Comparison of ENCODE assay signal across 8 cellular contexts in genomic region chr18:48952287-48953095, GRCh38. TPM values are rescaled to one million over a fixed set of nuclear protein-coding genes. Genes with fewer than 3 reads are reported as not detected.
DNase-seq lines count a peak whose midpoint lies in the region; ATAC-seq and TF ChIP-seq lines count a peak whose summit lies in the region.

No MANE protein-coding gene starts in this region.

- DNase-seq in CD8-positive, alpha-beta T cell = peak in 6 of 7 experiments; percentile 30 to 73 (median 57)
- DNase-seq in NOMO-1 treated with DMSO at 0.1 percent for 48 hours (lab: John Stamatoyannopoulos, UW; ENCODE audit: unreplicated experiment) (peak; percentile 70), fibroblast of mammary gland (ENCODE audit: low read depth) (peak; percentile 76), ureter (ENCODE audit: low spot score) (peak; percentile 81)
- DNase-seq in activated T-helper 2 cell treated with anti-CD3 and anti-CD28 coated beads, Interferon-gamma antibody, Interleukin-2, Interleukin-4, amounts not matched to agents 10 μg/mL and 5 μg/mL and 100 μg/mL, durations not matched to agents 14 hours and 24 hours and 36 hours (ENCODE audit: low spot score) = peak; percentile 46
- peak in 6 of 9 donors; percentile 49 to 64 (median 59) for DNase-seq in naive thymus-derived CD4-positive, alpha-beta T cell

- no peaks in the 10 kb centered on the region for H3K9me3 ChIP-seq in CD8-positive, alpha-beta T cell (ENCODE audit: low read length)
- no peaks in the 10 kb centered on the region for H3K9me3 ChIP-seq in naive thymus-derived CD4-positive, alpha-beta T cell (ENCODE audit: control insufficient read depth in 2 of 3, low read length in 3 of 3)

- H3K27ac ChIP-seq in CD8-positive, alpha-beta T cell (ENCODE audit: low read depth, low read length) = peak overlapping the region; percentile 82
- H3K27ac ChIP-seq in naive thymus-derived CD4-positive, alpha-beta T cell (ENCODE audit: low read depth, low read length) = peak overlapping the region; percentile 76

- intact Hi-C loops in CD8-positive, alpha-beta T cell (cut with DNase I, micrococcal nuclease) = loop anchor here (1.0 to 10.0 kb wide), 9 partner anchors 14 to 1335 kb away; partner anchors contain the start of genes ACAA2 (in 1 of the 2) and CXXC1 (in 1 of the 2)
- intact Hi-C loops in activated T-helper 2 cell treated with anti-CD3 and anti-CD28 coated beads, Interferon-gamma antibody, Interleukin-2, Interleukin-4, amounts not matched to agents 10 μg/mL and 5 μg/mL and 100 μg/mL, durations not matched to agents 14 hours and 24 hours and 36 hours (cut with micrococcal nuclease) = loop anchor here (2.0 to 5.0 kb wide), 4 partner anchors 152 to 860 kb away; partner anchors contain the start of gene ACAA2
- intact Hi-C loops in naive thymus-derived CD4-positive, alpha-beta T cell (cut with micrococcal nuclease) = loop anchor here (1.0 to 5.0 kb wide), 9 partner anchors 24 to 1335 kb away; partner anchors contain the start of genes C18orf32 (in 1 of the 2), CXXC1 (in 1 of the 2) and SMAD2 (in 1 of the 2)

- H3K4me3 Mint-ChIP-seq in CD8-positive, alpha-beta T cell = peak overlapping the region; percentile 94
- H3K4me3 Mint-ChIP-seq in activated T-helper 2 cell treated with anti-CD3 and anti-CD28 coated beads, Interferon-gamma antibody, Interleukin-2, Interleukin-4, amounts not matched to agents 10 μg/mL and 5 μg/mL and 100 μg/mL, durations not matched to agents 14 hours and 24 hours and 36 hours (ENCODE audit: low read depth) = peak overlapping the region; percentile 86
- H3K4me3 Mint-ChIP-seq in naive thymus-derived CD4-positive, alpha-beta T cell = peak overlapping the region; percentile 80 to 97 (median 90)

- no peaks in the 10 kb centered on the region for H3K9me3 Mint-ChIP-seq in CD8-positive, alpha-beta T cell
- no peaks in the 10 kb centered on the region for H3K9me3 Mint-ChIP-seq in activated T-helper 2 cell treated with anti-CD3 and anti-CD28 coated beads, Interferon-gamma antibody, Interleukin-2, Interleukin-4, amounts not matched to agents 10 μg/mL and 5 μg/mL and 100 μg/mL, durations not matched to agents 14 hours and 24 hours and 36 hours
- H3K9me3 Mint-ChIP-seq in naive thymus-derived CD4-positive, alpha-beta T cell = peaks cover 0 to 4% (median 0%) of the 10 kb centered on the region in 11 donors

- peak overlapping the region; percentile 77 for H3K4me3 ChIP-seq in CD8-positive, alpha-beta T cell (ENCODE audit: low read depth, low read length)
- H3K4me3 ChIP-seq in fibroblast of mammary gland (ENCODE audit: control insufficient read depth, low read depth, low read length) = peak overlapping the region; percentile 57
- H3K4me3 ChIP-seq in naive thymus-derived CD4-positive, alpha-beta T cell (ENCODE audit: low read length) = peak overlapping the region; percentile 69

- POLR2A ChIA-PET in CD8-positive, alpha-beta T cell (lab: Charles Lee) = interaction anchor here (0.6 to 3.7 kb wide), 8 partner anchors 11 to 536 kb away, joined by 3 to 26 read pairs (median 6); no protein-coding TSS in a partner anchor
- POLR2A ChIA-PET in naive thymus-derived CD4-positive, alpha-beta T cell (lab: Charles Lee) = interaction anchor here (0.6 to 3.6 kb wide), 20 partner anchors 11 to 1329 kb away, joined by 3 to 41 read pairs (median 4); no protein-coding TSS in a partner anchor

- peaks cover 15% of the 10 kb centered on the region for H3K4me1 ChIP-seq in CD8-positive, alpha-beta T cell (ENCODE audit: insufficient read depth, low read length)
- H3K4me1 ChIP-seq in naive thymus-derived CD4-positive, alpha-beta T cell (ENCODE audit: control insufficient read depth in 2 of 2, insufficient read depth in 2 of 2, low read length in 2 of 2) = peaks cover 18 to 30% of the 10 kb centered on the region in 2 donors

- TF ChIP-seq CTCF in CD8-positive, alpha-beta T cell (IDR thresholded peaks at IDR 0.05) = no peak
- no peak for TF ChIP-seq CTCF in fibroblast of mammary gland (conservative IDR thresholded peaks at IDR 0.05; ENCODE audit: control insufficient read depth, insufficient read depth, low read depth, low read length)

- peaks cover 23% of the 10 kb centered on the region for H3K36me3 Mint-ChIP-seq in CD8-positive, alpha-beta T cell
- H3K36me3 Mint-ChIP-seq in activated T-helper 2 cell treated with anti-CD3 and anti-CD28 coated beads, Interferon-gamma antibody, Interleukin-2, Interleukin-4, amounts not matched to agents 10 μg/mL and 5 μg/mL and 100 μg/mL, durations not matched to agents 14 hours and 24 hours and 36 hours (ENCODE audit: low read depth) = peaks cover 20% of the 10 kb centered on the region
- H3K36me3 Mint-ChIP-seq in naive thymus-derived CD4-positive, alpha-beta T cell = peaks cover 0 to 22% (median 0%) of the 10 kb centered on the region in 5 donors

- ATAC-seq in CD8-positive, alpha-beta T cell = peak; percentile 27
- ATAC-seq in GM19328 (IDR thresholded peaks at IDR 0.05; ENCODE audit: unreplicated experiment) (peak; percentile 32), HG03439 (IDR thresholded peaks at IDR 0.05; ENCODE audit: unreplicated experiment) (peak; percentile 33)
- peak; percentile 43 for ATAC-seq in naive thymus-derived CD4-positive, alpha-beta T cell

- peak overlapping the region; percentile 97 for H3K27ac Mint-ChIP-seq in CD8-positive, alpha-beta T cell
- H3K27ac Mint-ChIP-seq in activated T-helper 2 cell treated with anti-CD3 and anti-CD28 coated beads, Interferon-gamma antibody, Interleukin-2, Interleukin-4, amounts not matched to agents 10 μg/mL and 5 μg/mL and 100 μg/mL, durations not matched to agents 14 hours and 24 hours and 36 hours = peak overlapping the region; percentile 94
- H3K27ac Mint-ChIP-seq in naive thymus-derived CD4-positive, alpha-beta T cell = peak overlapping the region; percentile 87 to 99 (median 96)

- CTCF ChIA-PET in CD8-positive, alpha-beta T cell (lab: Charles Lee) = interaction anchor here (0.6 to 3.1 kb wide), 13 partner anchors 11 to 239 kb away, joined by 3 to 16 read pairs (median 3); no protein-coding TSS in a partner anchor
- CTCF ChIA-PET in naive thymus-derived CD4-positive, alpha-beta T cell (lab: Charles Lee) = interaction anchor here (0.6 to 1.0 kb wide), 3 partner anchors 11 to 524 kb away, joined by 3 to 4 read pairs (median 3); no protein-coding TSS in a partner anchor

- H3K27me3 Mint-ChIP-seq in CD8-positive, alpha-beta T cell (ENCODE audit: low read depth) = peaks cover 3% of the 10 kb centered on the region
- peaks cover 10% of the 10 kb centered on the region for H3K27me3 Mint-ChIP-seq in activated T-helper 2 cell treated with anti-CD3 and anti-CD28 coated beads, Interferon-gamma antibody, Interleukin-2, Interleukin-4, amounts not matched to agents 10 μg/mL and 5 μg/mL and 100 μg/mL, durations not matched to agents 14 hours and 24 hours and 36 hours (ENCODE audit: low read depth)
- H3K27me3 Mint-ChIP-seq in naive thymus-derived CD4-positive, alpha-beta T cell = peaks cover 0 to 15% (median 0%) of the 10 kb centered on the region in 5 donors

- no peaks in the 10 kb centered on the region for H3K36me3 ChIP-seq in CD8-positive, alpha-beta T cell (ENCODE audit: insufficient read depth, low read length)
- no peaks in the 10 kb centered on the region for H3K36me3 ChIP-seq in naive thymus-derived CD4-positive, alpha-beta T cell (ENCODE audit: control insufficient read depth in 2 of 3, insufficient read depth in 3 of 3, low read length in 3 of 3)

- peaks cover 42% of the 10 kb centered on the region for H3K4me1 Mint-ChIP-seq in CD8-positive, alpha-beta T cell (ENCODE audit: low read depth)
- peaks cover 36% of the 10 kb centered on the region for H3K4me1 Mint-ChIP-seq in activated T-helper 2 cell treated with anti-CD3 and anti-CD28 coated beads, Interferon-gamma antibody, Interleukin-2, Interleukin-4, amounts not matched to agents 10 μg/mL and 5 μg/mL and 100 μg/mL, durations not matched to agents 14 hours and 24 hours and 36 hours (ENCODE audit: low read depth)
- H3K4me1 Mint-ChIP-seq in naive thymus-derived CD4-positive, alpha-beta T cell = peaks cover 19 to 50% (median 36%) of the 10 kb centered on the region in 7 donors

- no peaks in the 10 kb centered on the region for H3K27me3 ChIP-seq in CD8-positive, alpha-beta T cell (ENCODE audit: insufficient read depth, low read length)
- no peaks in the 10 kb centered on the region for H3K27me3 ChIP-seq in naive thymus-derived CD4-positive, alpha-beta T cell (ENCODE audit: control insufficient read depth in 2 of 2, insufficient read depth in 2 of 2, low read length in 2 of 2)

RNA-seq across cellular contexts. Expression of gene SMAD7, which starts 1.7 kb away (rescaled TPM):
- total RNA-seq in CD8-positive, alpha-beta T cell = 100 to 1,000 TPM; 227 to 236 TPM
- 21.1 and 22.4 TPM in 2 replicates for total RNA-seq in activated T-helper 2 cell treated with anti-CD3 and anti-CD28 coated beads, Interferon-gamma antibody, Interleukin-2, Interleukin-4, amounts not matched to agents 10 μg/mL and 5 μg/mL and 100 μg/mL, durations not matched to agents 14 hours and 24 hours and 36 hours
- total RNA-seq in naive thymus-derived CD4-positive, alpha-beta T cell = 10 to 100 TPM; 21.2 to 79.4 (median 30.1) TPM
- polyA plus RNA-seq in naive thymus-derived CD4-positive, alpha-beta T cell = 1 to 10 TPM; 5.3 to 6.5 TPM
- 23.2 TPM for total RNA-seq in ureter

Comparison
In these comparisons a context has a peak if more than half of its experiments do, and no peak if none do; other contexts are left out.
1. Peak in every context shown above with its lines: DNase-seq, ATAC-seq, H3K4me3 ChIP-seq and H3K27ac ChIP-seq.